Comparison of ENCODE assay signal across 12 cellular contexts in the genomic region with DNA sequence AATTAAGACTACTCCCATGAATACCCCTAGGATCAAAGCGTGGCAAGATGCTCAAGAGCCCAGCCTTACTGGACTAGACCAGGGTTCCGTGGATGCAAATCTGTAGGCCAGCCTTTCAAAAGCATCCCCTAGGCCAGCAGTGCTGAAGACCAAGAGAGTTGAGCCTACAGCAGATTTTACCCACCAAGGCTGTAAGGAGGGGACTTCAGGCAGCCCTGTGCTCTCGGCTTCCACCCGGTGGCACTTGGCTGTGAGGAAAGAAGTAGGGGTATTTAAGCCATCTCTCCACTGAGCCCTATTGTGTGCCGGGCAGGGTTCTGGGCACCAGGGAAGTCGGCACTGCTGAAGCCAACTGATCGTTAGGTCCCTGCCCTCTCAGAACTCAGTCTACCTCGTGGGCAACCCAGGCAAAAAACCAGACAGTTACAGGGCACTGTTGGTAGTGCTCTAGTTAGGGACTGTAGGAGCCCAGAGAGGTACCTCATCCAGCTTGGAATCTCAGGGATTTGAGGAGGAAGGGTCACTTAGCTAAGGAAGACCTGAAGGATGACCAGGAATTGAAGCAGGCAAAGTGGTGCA. TPM values are rescaled to one million over a fixed set of nuclear protein-coding genes. Genes with fewer than 3 reads are reported as not detected.
A peak's percentile ranks its signal among the peaks of the same experiment; 100 is the strongest.
DNase-seq lines count a peak whose midpoint lies in the region; ATAC-seq and TF ChIP-seq lines count a peak whose summit lies in the region.
"Had no signal": no experiment of that assay in that cellular context is flagged by ENCODE, and none has a peak within 500 bp of the region (broad histone marks: within the 10 kb centered on the region; RNA-seq: fewer than 3 reads in every experiment).

No MANE protein-coding gene starts in this region.

- H3K4me3 Mint-ChIP-seq in stimulated activated naive B cell treated with anti-CD40 and anti-IgM and Interleukin-4, amounts not matched to agents 10 μg/mL and 1 μg/mL and 100 μg/mL, for 72 hours, result no peak overlapping the region

- H3K4me3 ChIP-seq in WERI-Rb-1 (ENCODE audit: low read depth, low read length), result no peak overlapping the region
- H3K4me3 ChIP-seq in right atrium auricular region, result no peak overlapping the region
- H3K4me3 ChIP-seq: smooth muscle cell, tibial nerve had no signal

- no peaks in the 10 kb centered on the region for H3K9me3 ChIP-seq in WERI-Rb-1 (ENCODE audit: severe bottlenecking)
- no peaks in the 10 kb centered on the region for H3K9me3 ChIP-seq in right atrium auricular region
- H3K9me3 ChIP-seq: tibial nerve had no signal

- ATAC-seq in stimulated activated naive B cell treated with anti-CD40 and anti-IgM and Interleukin-4, amounts not matched to agents 10 μg/mL and 1 μg/mL and 100 μg/mL, for 72 hours (replicated peaks), result no peak
- no peak for ATAC-seq in HG03460 (IDR thresholded peaks at IDR 0.05; ENCODE audit: unreplicated experiment)

- H3K27me3 Mint-ChIP-seq in stimulated activated naive B cell treated with anti-CD40 and anti-IgM and Interleukin-4, amounts not matched to agents 10 μg/mL and 1 μg/mL and 100 μg/mL, for 72 hours, result no peaks in the 10 kb centered on the region

- no peaks in the 10 kb centered on the region for H3K9me3 Mint-ChIP-seq in stimulated activated naive B cell treated with anti-CD40 and anti-IgM and Interleukin-4, amounts not matched to agents 10 μg/mL and 1 μg/mL and 100 μg/mL, for 72 hours
- H3K9me3 Mint-ChIP-seq: activated T-helper 2 cell treated with anti-CD3 and anti-CD28 coated beads, Interferon-gamma antibody, Interleukin-2, Interleukin-4, amounts not matched to agents 10 μg/mL and 5 μg/mL and 100 μg/mL, durations not matched to agents 14 hours and 24 hours and 36 hours had no signal

- peaks cover 24 to 51% of the 10 kb centered on the region in 2 donors for H3K36me3 Mint-ChIP-seq in stimulated activated naive B cell treated with anti-CD40 and anti-IgM and Interleukin-4, amounts not matched to agents 10 μg/mL and 1 μg/mL and 100 μg/mL, for 72 hours

- TF ChIP-seq CTCF in WERI-Rb-1 (IDR thresholded peaks at IDR 0.05; ENCODE audit: low read depth, low read length) (no peak), right atrium auricular region (IDR thresholded peaks at IDR 0.05) (no peak)

- DNase-seq in activated effector memory CD4-positive, alpha-beta T cell treated with anti-CD3 and anti-CD28 coated beads, Interleukin-2, amount 50 U/mL, for 16 hours, result peak; percentile 58
- no peak for DNase-seq in activated effector memory CD4-positive, alpha-beta T cell treated with Interleukin-2 at 50 U/mL for 16 hours
- DNase-seq in WERI-Rb-1 (peak; percentile 3), right atrium auricular region (ENCODE audit: low spot score) (peak; percentile 9), NCI-H1694 (lab: John Stamatoyannopoulos, UW) (no peak), NCI-H128 (lab: John Stamatoyannopoulos, UW; ENCODE audit: unreplicated experiment) (no peak)
- DNase-seq in stimulated activated naive B cell treated with anti-CD40 and anti-IgM and Interleukin-4, amounts not matched to agents 10 μg/mL and 1 μg/mL and 100 μg/mL, for 72 hours, result no peak

- H3K27ac ChIP-seq in WERI-Rb-1 (no peak overlapping the region; the same call in 1 of the 2 replicates), right atrium auricular region (no peak overlapping the region)

- peaks cover 0 to 7% of the 10 kb centered on the region in 2 donors for H3K4me1 ChIP-seq in right atrium auricular region

- H3K27ac Mint-ChIP-seq in stimulated activated naive B cell treated with anti-CD40 and anti-IgM and Interleukin-4, amounts not matched to agents 10 μg/mL and 1 μg/mL and 100 μg/mL, for 72 hours, result peak overlapping the region; percentile 69
- H3K27ac Mint-ChIP-seq: activated T-helper 2 cell treated with anti-CD3 and anti-CD28 coated beads, Interferon-gamma antibody, Interleukin-2, Interleukin-4, amounts not matched to agents 10 μg/mL and 5 μg/mL and 100 μg/mL, durations not matched to agents 14 hours and 24 hours and 36 hours had no signal

- peaks cover 53 to 57% of the 10 kb centered on the region in 2 donors for H3K4me1 Mint-ChIP-seq in stimulated activated naive B cell treated with anti-CD40 and anti-IgM and Interleukin-4, amounts not matched to agents 10 μg/mL and 1 μg/mL and 100 μg/mL, for 72 hours

- H3K27me3 ChIP-seq in WERI-Rb-1 (ENCODE audit: insufficient read depth, low read depth, severe bottlenecking) (no peaks in the 10 kb centered on the region), right atrium auricular region (no peaks in the 10 kb centered on the region)
- H3K27me3 ChIP-seq: tibial nerve had no signal

- H3K36me3 ChIP-seq in WERI-Rb-1 (peaks cover 62% of the 10 kb centered on the region), right atrium auricular region (peaks cover 40% of the 10 kb centered on the region)

RNA-seq across cellular contexts. Expression of gene TCF7, which starts 25.5 kb away (rescaled TPM):
- 1 to 10 TPM; 1.3 to 1.7 TPM for total RNA-seq in right atrium auricular region
- total RNA-seq: HT1080 had no signal

RNA-seq across cellular contexts. Expression of gene SKP1, which starts 36.8 kb away (rescaled TPM):
- 100 to 1,000 TPM; 287 to 360 TPM for total RNA-seq in right atrium auricular region

Comparison
In these comparisons a context has a peak if more than half of its experiments do, and no peak if none do; other contexts are left out.
1. DNase-seq: peak in activated effector memory CD4-positive, alpha-beta T cell treated with anti-CD3 and anti-CD28 coated beads, Interleukin-2, amount 50 U/mL, for 16 hours (single experiment), WERI-Rb-1 (single experiment) and right atrium auricular region (single experiment); none in activated effector memory CD4-positive, alpha-beta T cell treated with Interleukin-2 at 50 U/mL for 16 hours (single experiment), stimulated activated naive B cell treated with anti-CD40 and anti-IgM and Interleukin-4, amounts not matched to agents 10 μg/mL and 1 μg/mL and 100 μg/mL, for 72 hours (single experiment), NCI-H1694 (single experiment) and NCI-H128 (single experiment).